20 cellular contexts compared by ENCODE assay signal in genomic region chr10:95284807-95285206, GRCh38. TPM values are rescaled to one million over a fixed set of nuclear protein-coding genes. Genes with fewer than 3 reads are reported as not detected.
A peak's percentile ranks its signal among the peaks of the same experiment; 100 is the strongest.
DNase-seq lines count a peak whose midpoint lies in the region; ATAC-seq and TF ChIP-seq lines count a peak whose summit lies in the region.
"Had no signal": no experiment of that assay in that cellular context is flagged by ENCODE, and none has a peak within 500 bp of the region (broad histone marks: within the 10 kb centered on the region; RNA-seq: fewer than 3 reads in every experiment).

No MANE protein-coding gene starts in this region.

- no peaks in the 10 kb centered on the region for H3K36me3 Mint-ChIP-seq in stimulated activated effector memory CD8-positive, alpha-beta T cell treated with anti-CD3 and anti-CD28 coated beads, Interleukin-12 subunit alpha, Interleukin-12 subunit beta, amount 100 ng/mL, for 72 hours
- H3K36me3 Mint-ChIP-seq: CD8-positive, alpha-beta memory T cell had no signal

- peak overlapping the region; percentile 29 to 89 for H3K27ac ChIP-seq in ascending aorta
- H3K27ac ChIP-seq: adrenal gland, cardiac muscle cell, epithelial cell of prostate, foreskin keratinocyte had no signal

- H3K27me3 ChIP-seq in ascending aorta, result no peaks in the 10 kb centered on the region
- H3K27me3 ChIP-seq: adrenal gland, cardiac muscle cell, foreskin keratinocyte had no signal

- H3K9me3 Mint-ChIP-seq in stimulated activated effector memory CD8-positive, alpha-beta T cell treated with anti-CD3 and anti-CD28 coated beads, Interleukin-12 subunit alpha, Interleukin-12 subunit beta, amount 100 ng/mL, for 72 hours, result no peaks in the 10 kb centered on the region
- H3K9me3 Mint-ChIP-seq: activated CD4-positive, alpha-beta T cell treated with anti-CD3 and anti-CD28 coated beads, Interleukin-2, amount 10 ng/mL, durations not matched to agents 24 days and 14 days; CD8-positive, alpha-beta memory T cell had no signal

- H3K27ac Mint-ChIP-seq in stimulated activated effector memory CD8-positive, alpha-beta T cell treated with anti-CD3 and anti-CD28 coated beads, Interleukin-12 subunit alpha, Interleukin-12 subunit beta, amount 100 ng/mL, for 72 hours, result no peak overlapping the region
- H3K27ac Mint-ChIP-seq: activated CD4-positive, alpha-beta T cell treated with anti-CD3 and anti-CD28 coated beads, Interleukin-2, amount 10 ng/mL, durations not matched to agents 24 days and 14 days; progenitor cell of endocrine pancreas had no signal

- DNase-seq in GM12865 (ENCODE audit: low read depth) (peak; percentile 52), ascending aorta (ENCODE audit: low spot score in 2 of 2) (no peak), NCI-H2107 (lab: John Stamatoyannopoulos, UW) (no peak), SW 1271 (lab: John Stamatoyannopoulos, UW) (no peak)
- DNase-seq in stimulated activated effector memory CD8-positive, alpha-beta T cell treated with anti-CD3 and anti-CD28 coated beads, Interleukin-12 subunit alpha, Interleukin-12 subunit beta, amount 100 ng/mL, for 72 hours (ENCODE audit: low spot score in 2 of 2), result no peak
- DNase-seq: activated CD4-positive, alpha-beta T cell treated with anti-CD3 and anti-CD28 coated beads, Interleukin-2, amount 10 ng/mL, durations not matched to agents 24 days and 14 days; activated effector memory CD4-positive, alpha-beta T cell treated with anti-CD3 and anti-CD28 coated beads, Interleukin-2, amount 50 U/mL, for 16 hours; adrenal gland; CD8-positive, alpha-beta memory T cell; foreskin keratinocyte; HCEC 1CT; NCI-H1092 treated with DMSO at 0.1 percent for 48 hours; NCI-H2081; NCI-H446 treated with DMSO at 0.1 percent for 48 hours; stimulated activated CD4-positive, alpha-beta T cell treated with anti-CD3 and anti-CD28 coated beads, Interleukin-4, amount 100 ng/mL, for 4 hours had no signal

- H3K4me1 ChIP-seq in ascending aorta, result peaks cover 8 to 48% of the 10 kb centered on the region in 2 donors

- no peak overlapping the region for H3K4me3 ChIP-seq in GM12865 (ENCODE audit: low read depth, low read length)
- H3K4me3 ChIP-seq in ascending aorta, result no peak overlapping the region
- H3K4me3 ChIP-seq: adrenal gland, cardiac muscle cell had no signal

- intact Hi-C loops in ascending aorta (cut with DNase I), result no loop called here

- no peak overlapping the region for H3K4me3 Mint-ChIP-seq in stimulated activated effector memory CD8-positive, alpha-beta T cell treated with anti-CD3 and anti-CD28 coated beads, Interleukin-12 subunit alpha, Interleukin-12 subunit beta, amount 100 ng/mL, for 72 hours
- H3K4me3 Mint-ChIP-seq: activated CD4-positive, alpha-beta T cell treated with anti-CD3 and anti-CD28 coated beads, Interleukin-2, amount 10 ng/mL, durations not matched to agents 24 days and 14 days; CD8-positive, alpha-beta memory T cell had no signal

- ATAC-seq in GM21423 (IDR thresholded peaks at IDR 0.05; ENCODE audit: unreplicated experiment), result peak; percentile 48
- ATAC-seq in stimulated activated effector memory CD8-positive, alpha-beta T cell treated with anti-CD3 and anti-CD28 coated beads, Interleukin-12 subunit alpha, Interleukin-12 subunit beta, amount 100 ng/mL, for 72 hours, result peak; percentile 34
- ATAC-seq in HG03280 (IDR thresholded peaks at IDR 0.05; ENCODE audit: unreplicated experiment), result no peak
- ATAC-seq: foreskin keratinocyte had no signal

- no peaks in the 10 kb centered on the region for H3K4me1 Mint-ChIP-seq in stimulated activated effector memory CD8-positive, alpha-beta T cell treated with anti-CD3 and anti-CD28 coated beads, Interleukin-12 subunit alpha, Interleukin-12 subunit beta, amount 100 ng/mL, for 72 hours

- no peaks in the 10 kb centered on the region for H3K9me3 ChIP-seq in ascending aorta
- H3K9me3 ChIP-seq: adrenal gland had no signal

- TF ChIP-seq CTCF in GM12865 (IDR thresholded peaks at IDR 0.05; ENCODE audit: insufficient read depth, low read depth, low read length, missing control alignments), result peak; percentile 22
- TF ChIP-seq CTCF in ascending aorta (IDR thresholded peaks at IDR 0.05), result no peak

- no peaks in the 10 kb centered on the region for H3K36me3 ChIP-seq in ascending aorta
- H3K36me3 ChIP-seq: adrenal gland, cardiac muscle cell had no signal

RNA-seq across cellular contexts. Expression of gene PDLIM1, which starts 6.0 kb away (rescaled TPM):
- total RNA-seq in ascending aorta, result 191 TPM
